In the genomic region with DNA sequence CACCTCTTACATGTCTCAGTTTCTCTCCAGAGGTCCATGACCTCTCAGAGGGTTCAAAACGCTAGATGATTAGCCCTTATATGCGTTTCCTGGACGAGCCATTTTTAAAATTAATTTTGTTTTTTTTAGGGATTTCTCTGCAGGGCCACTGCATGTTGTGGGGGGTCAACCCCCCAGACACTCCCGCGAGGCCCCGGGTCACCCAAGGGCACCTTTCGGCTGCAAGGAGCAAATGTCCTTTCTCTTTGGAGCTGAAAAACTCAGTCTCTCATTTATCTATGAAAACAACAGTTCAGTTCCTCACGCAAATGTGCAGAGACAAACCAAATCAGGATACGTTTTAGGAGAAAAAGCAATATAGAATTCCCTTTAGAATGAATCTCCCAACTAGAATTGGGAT, we compare ENCODE assay signal across 17 cellular contexts.
"Had no signal": no experiment of that assay in that cellular context is flagged by ENCODE, and none has a peak within 500 bp of the region (broad histone marks: within the 10 kb centered on the region; RNA-seq: fewer than 3 reads in every experiment).

No MANE protein-coding gene starts in this region.

- H3K27ac ChIP-seq: stomach, suprapubic skin, testis, thoracic aorta, thyroid gland, tibial artery, tibial nerve, transverse colon, upper lobe of left lung, upper lobe of right lung, uterus, vagina had no signal

- ATAC-seq: stimulated activated effector memory CD8-positive, alpha-beta T cell treated with anti-CD3 and anti-CD28 coated beads, Interleukin-12 subunit alpha, Interleukin-12 subunit beta, amount 100 ng/mL, for 72 hours; stimulated activated memory B cell treated with anti-CD40 and anti-IgM and Interleukin-4, amounts not matched to agents 10 μg/mL and 1 μg/mL and 100 μg/mL, for 72 hours; stimulated activated naive B cell treated with anti-CD40 and anti-IgM and Interleukin-4, amounts not matched to agents 10 μg/mL and 1 μg/mL and 100 μg/mL, for 72 hours; stimulated activated naive CD8-positive, alpha-beta T cell treated with anti-CD3 and anti-CD28 coated beads, Interleukin-15, amount 100 ng/mL, for 72 hours; stimulated activated naive CD8-positive, alpha-beta T cell treated with anti-CD3 and anti-CD28 coated beads, Interleukin-15, Interleukin-2, amounts not matched to agents 100 U/mL and 50 U/mL, for 24 hours; upper lobe of right lung had no signal
